In the genomic region with DNA sequence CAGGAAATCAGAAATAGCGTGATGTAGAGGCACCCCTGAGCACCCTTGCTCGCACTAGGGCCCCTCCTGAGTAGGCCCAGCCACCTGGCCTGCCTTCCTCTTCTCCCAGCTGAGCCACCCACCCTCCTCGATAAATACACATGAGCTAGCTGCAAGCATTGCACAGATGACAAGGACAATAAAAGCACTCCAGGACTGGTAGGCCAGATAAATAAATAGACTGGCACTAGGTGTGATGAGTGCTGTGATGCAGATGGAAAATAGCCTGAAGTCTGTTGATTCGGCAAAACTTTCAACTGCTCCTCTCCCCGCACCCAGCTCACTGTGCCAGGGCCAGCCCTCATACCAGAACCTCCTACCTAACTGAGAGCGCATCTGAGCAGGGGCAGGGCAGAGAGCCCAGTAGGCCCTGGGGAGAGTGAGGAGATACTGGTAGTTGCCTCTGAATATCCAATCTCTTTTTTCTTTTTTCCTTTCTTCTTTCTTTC, we compare ENCODE assay signal across 10 cellular contexts. TPM values are rescaled to one million over a fixed set of nuclear protein-coding genes. Genes with fewer than 3 reads are reported as not detected.
DNase-seq lines count a peak whose midpoint lies in the region; ATAC-seq, FAIRE-seq and TF ChIP-seq lines count a peak whose summit lies in the region.
"Had no signal": no experiment of that assay in that cellular context is flagged by ENCODE, and none has a peak within 500 bp of the region (broad histone marks: within the 10 kb centered on the region; RNA-seq: fewer than 3 reads in every experiment).

No MANE protein-coding gene starts in this region.

- H3K9me3 ChIP-seq in CD8-positive, alpha-beta memory T cell (ENCODE audit: low read length), result no peaks in the 10 kb centered on the region

- TF ChIP-seq CTCF in nephron progenitor cell (IDR thresholded peaks at IDR 0.05), result no peak

- peaks cover 36 to 60% (median 55%) of the 10 kb centered on the region in 3 donors for H3K4me1 Mint-ChIP-seq in CD8-positive, alpha-beta memory T cell
- peaks cover 69% of the 10 kb centered on the region for H3K4me1 Mint-ChIP-seq in activated naive CD8-positive, alpha-beta T cell (ENCODE audit: low read depth)
- H3K4me1 Mint-ChIP-seq in nephron progenitor cell, result peaks cover 18% of the 10 kb centered on the region

- POLR2A ChIA-PET in CD8-positive, alpha-beta memory T cell (lab: Charles Lee), result no interaction called here

- peaks cover 0 to 22% (median 7%) of the 10 kb centered on the region in 3 donors for H3K36me3 Mint-ChIP-seq in CD8-positive, alpha-beta memory T cell
- peaks cover 5% of the 10 kb centered on the region for H3K36me3 Mint-ChIP-seq in activated naive CD8-positive, alpha-beta T cell
- peaks cover 31% of the 10 kb centered on the region for H3K36me3 Mint-ChIP-seq in nephron progenitor cell (ENCODE audit: low read depth)

- H3K9me3 Mint-ChIP-seq in CD8-positive, alpha-beta memory T cell, result no peaks in the 10 kb centered on the region
- no peaks in the 10 kb centered on the region for H3K9me3 Mint-ChIP-seq in activated naive CD8-positive, alpha-beta T cell (ENCODE audit: low read depth)
- no peaks in the 10 kb centered on the region for H3K9me3 Mint-ChIP-seq in nephron progenitor cell

- H3K36me3 ChIP-seq in CD8-positive, alpha-beta memory T cell (ENCODE audit: insufficient read depth, low read length), result no peaks in the 10 kb centered on the region

- H3K27me3 Mint-ChIP-seq in CD8-positive, alpha-beta memory T cell, result no peaks in the 10 kb centered on the region
- no peaks in the 10 kb centered on the region for H3K27me3 Mint-ChIP-seq in activated naive CD8-positive, alpha-beta T cell
- no peaks in the 10 kb centered on the region for H3K27me3 Mint-ChIP-seq in nephron progenitor cell (ENCODE audit: low read depth, poor library complexity)

- DNase-seq in CD8-positive, alpha-beta memory T cell, result no peak
- DNase-seq in NAMALWA (ENCODE audit: low spot score) (peak; percentile 47), nephron progenitor cell (no peak), frontal cortex (ENCODE audit: low spot score in 2 of 2) (no peak), NCI-H2227 (lab: John Stamatoyannopoulos, UW; ENCODE audit: unreplicated experiment) (no peak)
- DNase-seq in stimulated activated CD8-positive, alpha-beta memory T cell treated with anti-CD3 and anti-CD28 coated beads, Interleukin-4, amount 100 ng/mL, for 48 hours, result no peak
- DNase-seq: cortex of kidney, RPMI8226 had no signal

- H3K4me1 ChIP-seq in CD8-positive, alpha-beta memory T cell (ENCODE audit: insufficient read depth, low read length), result peaks cover 41% of the 10 kb centered on the region

- no peak for ATAC-seq in GM21367 (IDR thresholded peaks at IDR 0.05; ENCODE audit: unreplicated experiment)

- H3K27ac Mint-ChIP-seq in CD8-positive, alpha-beta memory T cell, result peak overlapping the region; percentile 48 to 99 (median 94)
- peak overlapping the region; percentile 86 for H3K27ac Mint-ChIP-seq in activated naive CD8-positive, alpha-beta T cell
- H3K27ac Mint-ChIP-seq in nephron progenitor cell, result peak overlapping the region; percentile 10

- FAIRE-seq in frontal cortex (lab: Jason Lieb, UNC), result no peak

- no peak overlapping the region for H3K4me3 ChIP-seq in CD8-positive, alpha-beta memory T cell (ENCODE audit: low read length)

- H3K27me3 ChIP-seq in CD8-positive, alpha-beta memory T cell (ENCODE audit: insufficient read depth, low read length, poor library complexity, severe bottlenecking), result no peaks in the 10 kb centered on the region

- H3K4me3 Mint-ChIP-seq in CD8-positive, alpha-beta memory T cell, result peak overlapping the region in 3 of 7 donors; percentile 14 to 41 (median 35)
- H3K4me3 Mint-ChIP-seq in activated naive CD8-positive, alpha-beta T cell, result peak overlapping the region; percentile 21
- H3K4me3 Mint-ChIP-seq in nephron progenitor cell, result no peak overlapping the region

- CTCF ChIA-PET in CD8-positive, alpha-beta memory T cell (lab: Charles Lee), result no interaction called here

- no peak overlapping the region for H3K27ac ChIP-seq in CD8-positive, alpha-beta memory T cell (ENCODE audit: low read depth, low read length)

RNA-seq across cellular contexts. Expression of a gene that starts 54.5 kb away (rescaled TPM):
- total RNA-seq in CD8-positive, alpha-beta memory T cell, result 100 to 1,000 TPM; 478 to 484 TPM
- polyA plus RNA-seq in CD8-positive, alpha-beta memory T cell, result 213 TPM
- 98.2 TPM for total RNA-seq in frontal cortex

RNA-seq across cellular contexts. Expression of a gene that starts 56.2 kb away (rescaled TPM):
- 10 to 100 TPM; 12.1 to 13.5 TPM for total RNA-seq in CD8-positive, alpha-beta memory T cell
- 6.1 TPM for polyA plus RNA-seq in CD8-positive, alpha-beta memory T cell
- 17.1 TPM for total RNA-seq in frontal cortex

Comparison
In these comparisons a context has a peak if more than half of its experiments do, and no peak if none do; other contexts are left out.
1. H3K27ac Mint-ChIP-seq: peak in every context shown above with its lines; median percentile 94 in CD8-positive, alpha-beta memory T cell; 86 in activated naive CD8-positive, alpha-beta T cell; 10 in nephron progenitor cell.